ENCODE assay signal across 1 cellular context in genomic region chr7:134452991-134453473, GRCh38.
TF ChIP-seq lines count a peak whose summit lies in the region.

No MANE protein-coding gene starts in this region.

TF ChIP-seq in IMR-90, 13 proteins besides CTCF, POLR2A, EP300 and RAD21 (continued from another document):
- TF ChIP-seq, protein P1, sequence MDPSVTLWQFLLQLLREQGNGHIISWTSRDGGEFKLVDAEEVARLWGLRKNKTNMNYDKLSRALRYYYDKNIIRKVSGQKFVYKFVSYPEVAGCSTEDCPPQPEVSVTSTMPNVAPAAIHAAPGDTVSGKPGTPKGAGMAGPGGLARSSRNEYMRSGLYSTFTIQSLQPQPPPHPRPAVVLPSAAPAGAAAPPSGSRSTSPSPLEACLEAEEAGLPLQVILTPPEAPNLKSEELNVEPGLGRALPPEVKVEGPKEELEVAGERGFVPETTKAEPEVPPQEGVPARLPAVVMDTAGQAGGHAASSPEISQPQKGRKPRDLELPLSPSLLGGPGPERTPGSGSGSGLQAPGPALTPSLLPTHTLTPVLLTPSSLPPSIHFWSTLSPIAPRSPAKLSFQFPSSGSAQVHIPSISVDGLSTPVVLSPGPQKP (IDR thresholded peaks at IDR 0.05; ENCODE audit: borderline replicate concordance, low read depth, low read length): no peak
- TF ChIP-seq RCOR1 (IDR thresholded peaks at IDR 0.05; ENCODE audit: insufficient replicate concordance, low read length) (no peak), CEBPB (IDR thresholded peaks at IDR 0.05; ENCODE audit: low read depth, low read length) (no peak), MXI1 (IDR thresholded peaks at IDR 0.05; ENCODE audit: borderline replicate concordance, low read depth, low read length) (no peak), MAZ (IDR thresholded peaks at IDR 0.05; ENCODE audit: borderline replicate concordance, low read depth, low read length) (no peak)
